In the genomic region with DNA sequence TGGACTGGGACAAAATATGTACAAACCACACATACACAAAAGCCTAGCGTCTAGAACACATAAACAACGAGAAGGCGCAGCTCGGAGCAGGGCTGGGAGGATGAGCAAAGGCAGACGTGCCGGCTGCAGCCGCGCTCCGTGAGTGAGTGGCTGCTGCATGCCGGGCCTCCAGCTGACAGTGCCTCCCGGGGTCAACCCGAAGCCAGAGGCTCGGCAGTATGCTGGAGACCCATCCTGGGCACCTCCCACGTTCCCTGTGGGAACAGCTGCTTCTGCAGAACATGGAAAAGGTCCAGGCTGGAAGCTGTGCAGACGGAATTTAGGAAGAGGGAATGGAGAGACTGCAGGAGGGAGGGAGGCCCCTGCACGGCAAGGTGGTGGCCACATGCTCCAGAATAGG, we compare ENCODE assay signal across 12 cellular contexts. TPM values are rescaled to one million over a fixed set of nuclear protein-coding genes. Genes with fewer than 3 reads are reported as not detected.
A peak's percentile ranks its signal among the peaks of the same experiment; 100 is the strongest.
DNase-seq lines count a peak whose midpoint lies in the region; ATAC-seq and TF ChIP-seq lines count a peak whose summit lies in the region.
"Had no signal": no experiment of that assay in that cellular context is flagged by ENCODE, and none has a peak within 500 bp of the region (broad histone marks: within the 10 kb centered on the region; RNA-seq: fewer than 3 reads in every experiment).

No MANE protein-coding gene starts in this region.

- H3K9me3 ChIP-seq in smooth muscle cell (replicated peaks; ENCODE audit: low read depth) = no peaks in the 10 kb centered on the region
- H3K9me3 ChIP-seq: A549 had no signal

- H3K36me3 ChIP-seq in smooth muscle cell (ENCODE audit: low read depth) = no peaks in the 10 kb centered on the region

- no peak overlapping the region for H3K27ac ChIP-seq in smooth muscle cell (ENCODE audit: low read depth)
- H3K27ac ChIP-seq: A549, skin epidermis had no signal

- peaks cover 48% of the 10 kb centered on the region for H4K20me1 ChIP-seq in smooth muscle cell (ENCODE audit: low read depth)

- TF ChIP-seq CTCF in foreskin fibroblast (IDR thresholded peaks at IDR 0.05; ENCODE audit: low read depth, low read length) = no peak
- no peak for TF ChIP-seq CTCF in smooth muscle cell (IDR thresholded peaks at IDR 0.05; ENCODE audit: borderline replicate concordance, insufficient read depth, poor library complexity, severe bottlenecking)

- no peaks in the 10 kb centered on the region for H3K79me2 ChIP-seq in smooth muscle cell (ENCODE audit: low read depth)

- peaks cover 22% of the 10 kb centered on the region for H3K4me1 ChIP-seq in smooth muscle cell (ENCODE audit: low read depth)

- peaks cover 12% of the 10 kb centered on the region for H3F3A ChIP-seq in smooth muscle cell (ENCODE audit: low read depth)

- H2AFZ ChIP-seq in smooth muscle cell (ENCODE audit: low read depth) = no peak overlapping the region

- 21% methylated on average over 16 of the region's 16 CpGs for WGBS in smooth muscle cell (ENCODE audit: low lambda C conversion rate)

- H3K9ac ChIP-seq in smooth muscle cell (ENCODE audit: low read depth) = no peak overlapping the region

- DNase-seq in NCI-H345 (lab: John Stamatoyannopoulos, UW) (peak; percentile 20), NCI-H345 treated with DMSO at 0.1 percent for 48 hours (lab: John Stamatoyannopoulos, UW; ENCODE audit: unreplicated experiment) (no peak), RPMI7951 (ENCODE audit: low read depth) (peak; percentile 80), foreskin fibroblast (peak; percentile 68 to 86), smooth muscle cell (lab: John Stamatoyannopoulos, UW; ENCODE audit: unreplicated experiment) (peak; percentile 29), activated gamma-delta T cell (lab: John Stamatoyannopoulos, UW) (no peak), NCI-H510A treated with DMSO at 0.1 percent for 48 hours (lab: John Stamatoyannopoulos, UW) (no peak)
- DNase-seq: stimulated activated naive CD4-positive, alpha-beta T cell treated with Interleukin-2 at 50 U/mL for 16 hours had no signal

- no peaks in the 10 kb centered on the region for H3K27me3 ChIP-seq in smooth muscle cell (ENCODE audit: low read depth)

- ATAC-seq in GM18909 (IDR thresholded peaks at IDR 0.05; ENCODE audit: poor library complexity, unreplicated experiment) = no peak
- ATAC-seq: A549 had no signal

- peak overlapping the region in 1 of 2 donors; percentile 29 for H3K4me3 ChIP-seq in foreskin fibroblast (ENCODE audit: low read depth in 1 of 2, low read length in 2 of 2)
- peak overlapping the region; percentile 20 for H3K4me3 ChIP-seq in smooth muscle cell
- H3K4me3 ChIP-seq: A549, skin epidermis had no signal

- peak overlapping the region; percentile 70 for H3K4me2 ChIP-seq in smooth muscle cell
- H3K4me2 ChIP-seq: A549 had no signal

RNA-seq across cellular contexts. Expression of a gene that starts 3.6 kb away (rescaled TPM):
- total RNA-seq in RPMI7951 (2014; rRNA removed; shearing (Covaris generic)) = 1.7 and 5.0 TPM in 2 replicates
- 1.8 and 3.6 TPM in 2 replicates for total RNA-seq in smooth muscle cell
- 2.2 and 3.8 TPM in 2 replicates for polyA plus RNA-seq in smooth muscle cell

RNA-seq across cellular contexts. Expression of a gene that starts 47.1 kb away (rescaled TPM):
- total RNA-seq in RPMI7951 (2014; rRNA removed; shearing (Covaris generic)) = 0.39 and 0.84 TPM in 2 replicates
- 0.67 and 1.3 TPM in 2 replicates for total RNA-seq in smooth muscle cell
- 2.3 and 4.0 TPM in 2 replicates for polyA plus RNA-seq in smooth muscle cell

RNA-seq across cellular contexts. Expression of a gene that starts 57.8 kb away (rescaled TPM):
- not detected in 2 replicates for total RNA-seq in RPMI7951 (2014; rRNA removed; shearing (Covaris generic))
- not detected in 2 replicates for total RNA-seq in smooth muscle cell
- 0.44 TPM in 1 of 2 replicates, not detected in the other for polyA plus RNA-seq in smooth muscle cell
- total RNA-seq: kidney epithelial cell had no signal
- polyA plus RNA-seq: A549 had no signal

Comparison
In these comparisons a context has a peak if more than half of its experiments do, and no peak if none do; other contexts are left out.
1. DNase-seq: peak in NCI-H345 (single experiment), RPMI7951 (single experiment), foreskin fibroblast (2 of 2) and smooth muscle cell (single experiment); none in NCI-H345 treated with DMSO at 0.1 percent for 48 hours (single experiment), activated gamma-delta T cell (single experiment) and NCI-H510A treated with DMSO at 0.1 percent for 48 hours (single experiment).